In genomic region chr1:165696625-165697100, GRCh38 we compare ENCODE assay signal across 9 cellular contexts. TPM values are rescaled to one million over a fixed set of nuclear protein-coding genes. Genes with fewer than 3 reads are reported as not detected.
A peak's percentile ranks its signal among the peaks of the same experiment; 100 is the strongest.
DNase-seq lines count a peak whose midpoint lies in the region; ATAC-seq and TF ChIP-seq lines count a peak whose summit lies in the region.
"Had no signal": no experiment of that assay in that cellular context is flagged by ENCODE, and none has a peak within 500 bp of the region (broad histone marks: within the 10 kb centered on the region; RNA-seq: fewer than 3 reads in every experiment).

No MANE protein-coding gene starts in this region.

- H3K36me3 ChIP-seq in neural cell (ENCODE audit: insufficient read depth, low read length): no peaks in the 10 kb centered on the region

- TF ChIP-seq CTCF in RWPE1 (conservative IDR thresholded peaks at IDR 0.05; ENCODE audit: low read depth) (no peak), epithelial cell of esophagus (IDR thresholded peaks at IDR 0.05; ENCODE audit: insufficient read depth, low read depth, low read length, missing control alignments) (no peak), neural cell (IDR thresholded peaks at IDR 0.05; ENCODE audit: poor library complexity, severe bottlenecking) (no peak), GM13976 (IDR thresholded peaks at IDR 0.05; ENCODE audit: borderline replicate concordance, control extremely low read depth, extremely low read depth, insufficient read depth, missing control alignments) (no peak)

- DNase-seq in DMS 273 (lab: John Stamatoyannopoulos, UW; ENCODE audit: unreplicated experiment): peak; percentile 20
- no peak for DNase-seq in DMS 273 treated with DMSO at 0.1 percent for 48 hours (lab: John Stamatoyannopoulos, UW)
- peak; percentile 18 for DNase-seq in RWPE1 (ENCODE audit: low spot score)
- peak; percentile 81 for DNase-seq in epithelial cell of esophagus (ENCODE audit: low read depth)
- no peak for DNase-seq in NCI-H2107 (lab: John Stamatoyannopoulos, UW)
- DNase-seq in GM13976 (ENCODE audit: low spot score): no peak

- H3K79me2 ChIP-seq in neural cell (replicated peaks; ENCODE audit: insufficient read depth, low read length): peaks cover 16% of the 10 kb centered on the region

- no peak overlapping the region for H2AFZ ChIP-seq in neural cell (ENCODE audit: low read depth, low read length)

- CTCF ChIA-PET in RWPE1 (lab: Yijun Ruan, JAX): no interaction called here

- H3F3A ChIP-seq in neural cell (ENCODE audit: insufficient read depth, low read length, poor library complexity, severe bottlenecking): no peaks in the 10 kb centered on the region

- no peaks in the 10 kb centered on the region for H3K27me3 ChIP-seq in neural cell (ENCODE audit: insufficient read depth, low read depth, low read length)

- no peak for TF ChIP-seq EP300 in neural cell (conservative IDR thresholded peaks at IDR 0.05; ENCODE audit: poor library complexity, severe bottlenecking)

- H3K9me3 ChIP-seq in neural cell (ENCODE audit: low read length): no peaks in the 10 kb centered on the region

- POLR2A ChIA-PET in RWPE1 (lab: Yijun Ruan, JAX; ENCODE audit: low non-redundant PET): no interaction called here

- in situ Hi-C loops in GM13976 (cut with MboI; ENCODE audit: low sequenced_read_pairs, unreplicated experiment): no loop called here

- H3K27ac ChIP-seq in RWPE1 (no peak overlapping the region), neural cell (ENCODE audit: low read length) (no peak overlapping the region)
- H3K27ac ChIP-seq: 22Rv1 had no signal

- no peak for ATAC-seq in HG03280 (IDR thresholded peaks at IDR 0.05; ENCODE audit: unreplicated experiment)

- TF ChIP-seq RAD21 in neural cell (conservative IDR thresholded peaks at IDR 0.05): no peak

- H3K4me2 ChIP-seq in neural cell (ENCODE audit: low read length): no peak overlapping the region

- H3K9me2 ChIP-seq in neural cell (ENCODE audit: insufficient read depth, low read length): no peaks in the 10 kb centered on the region

- H3K9ac ChIP-seq in neural cell (ENCODE audit: low read length): no peak overlapping the region

- H4K20me1 ChIP-seq in neural cell (ENCODE audit: insufficient read depth): no peaks in the 10 kb centered on the region

- H3K4me3 ChIP-seq in epithelial cell of esophagus (ENCODE audit: low read length) (peak overlapping the region; percentile 85), neural cell (ENCODE audit: low read length) (peak overlapping the region; percentile 98)

TF ChIP-seq in neural cell, 6 proteins besides CTCF, POLR2A, EP300 and RAD21:
- TF ChIP-seq SMC3 (conservative IDR thresholded peaks at IDR 0.05; ENCODE audit: poor library complexity) (no peak), REST (IDR thresholded peaks at IDR 0.05; ENCODE audit: borderline replicate concordance) (no peak), POLR2AphosphoS5 (IDR thresholded peaks at IDR 0.05) (no peak), EZH2 (IDR thresholded peaks at IDR 0.05; ENCODE audit: borderline replicate concordance, insufficient read depth, low read length, poor library complexity, severe bottlenecking) (no peak), TAF1 (IDR thresholded peaks at IDR 0.05; ENCODE audit: low read depth) (no peak), MXI1 (conservative IDR thresholded peaks at IDR 0.05; ENCODE audit: poor library complexity, severe bottlenecking) (no peak)

RNA-seq across cellular contexts. Expression of gene ALDH9A1, which starts 1.7 kb away (rescaled TPM):
- polyA plus RNA-seq in neural cell: 25.5 and 26.6 TPM in 2 replicates
- polyA minus RNA-seq in neural cell: 16.7 and 19.0 TPM in 2 replicates

Comparison
In these comparisons a context has a peak if more than half of its experiments do, and no peak if none do; other contexts are left out.
1. DNase-seq: peak in DMS 273 (single experiment), RWPE1 (single experiment) and epithelial cell of esophagus (single experiment); none in DMS 273 treated with DMSO at 0.1 percent for 48 hours (single experiment), NCI-H2107 (single experiment) and GM13976 (single experiment).